In the genomic region with DNA sequence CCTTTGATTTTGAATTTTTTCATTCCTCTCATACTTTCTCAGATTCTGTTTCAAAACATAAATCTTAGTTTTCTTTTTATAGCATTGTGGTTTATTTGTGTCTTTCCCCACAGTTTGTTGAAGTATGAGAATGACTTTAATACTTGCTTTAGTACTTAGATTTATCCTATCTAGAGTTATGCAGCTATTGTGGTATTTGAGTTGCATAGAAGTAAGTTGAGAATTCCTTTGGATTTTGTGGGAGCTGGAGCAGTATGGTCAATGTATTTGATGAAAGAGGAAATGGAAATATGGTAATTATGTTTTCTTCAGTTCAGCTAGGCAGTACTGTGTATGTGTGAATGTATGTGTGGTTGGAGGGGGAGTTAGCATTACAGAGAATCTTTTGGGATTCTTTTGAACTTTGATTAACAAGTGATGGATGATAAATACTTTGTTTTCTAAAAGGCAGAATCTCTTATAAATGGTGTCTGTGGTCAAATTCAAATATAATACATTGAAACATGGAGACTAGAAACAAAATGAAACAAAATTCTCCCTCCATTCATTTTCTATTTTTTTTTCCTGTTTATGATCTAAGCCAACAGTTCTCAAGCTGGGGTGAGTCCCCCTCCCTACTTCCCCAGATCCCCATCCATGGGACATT, we compare ENCODE assay signal across 19 cellular contexts. TPM values are rescaled to one million over a fixed set of nuclear protein-coding genes. Genes with fewer than 3 reads are reported as not detected.
DNase-seq lines count a peak whose midpoint lies in the region; ATAC-seq and TF ChIP-seq lines count a peak whose summit lies in the region.
"Had no signal": no experiment of that assay in that cellular context is flagged by ENCODE, and none has a peak within 500 bp of the region (broad histone marks: within the 10 kb centered on the region; RNA-seq: fewer than 3 reads in every experiment).

No MANE protein-coding gene starts in this region.

- H3K9ac ChIP-seq in GM23248 (0 out of 2 replicates have a peak overlapping the region, but pooled peaks have one; percentile 88), neural progenitor cell (no peak overlapping the region)

- TF ChIP-seq CTCF in brain (conservative IDR thresholded peaks at IDR 0.05) (no peak), neural progenitor cell (IDR thresholded peaks at IDR 0.05) (no peak)

- in situ Hi-C loops in GM23248 (cut with MboI), result no loop called here

- H3K79me2 ChIP-seq in GM23248 (ENCODE audit: insufficient read depth) (peaks cover 81% of the 10 kb centered on the region), neural progenitor cell (ENCODE audit: low read depth) (peaks cover 87% of the 10 kb centered on the region)

- H3K4me3 ChIP-seq in GM23248, result peak overlapping the region; percentile 85
- H3K4me3 ChIP-seq in neural progenitor cell, result no peak overlapping the region
- H3K4me3 ChIP-seq: tibial artery had no signal

- H3K27me3 ChIP-seq in GM23248 (replicated peaks; ENCODE audit: insufficient read depth), result no peaks in the 10 kb centered on the region
- no peaks in the 10 kb centered on the region for H3K27me3 ChIP-seq in neural progenitor cell
- H3K27me3 ChIP-seq: tibial artery had no signal

- H3K27me3 Mint-ChIP-seq in activated T-cell treated with anti-CD3 and anti-CD28 coated beads, Interleukin-2, amount 50 U/mL, for 24 hours, result peaks cover 12% of the 10 kb centered on the region
- H3K27me3 Mint-ChIP-seq in brain, result peaks cover 17% of the 10 kb centered on the region
- H3K27me3 Mint-ChIP-seq in neural progenitor cell (ENCODE audit: insufficient read depth, low read depth), result no peaks in the 10 kb centered on the region

- no peak for ATAC-seq in GM21786 (IDR thresholded peaks at IDR 0.05; ENCODE audit: unreplicated experiment)
- ATAC-seq: activated CD8-positive, alpha-beta T cell treated with anti-CD3 and anti-CD28 coated beads for 36 hours; lower lobe of right lung; sciatic nerve had no signal

- H4K20me1 ChIP-seq in GM23248 (ENCODE audit: insufficient read depth) (peaks cover 41% of the 10 kb centered on the region), neural progenitor cell (ENCODE audit: low read depth) (peaks cover 16% of the 10 kb centered on the region)

- no peaks in the 10 kb centered on the region for H3K9me3 ChIP-seq in GM23248 (ENCODE audit: low read depth)
- no peaks in the 10 kb centered on the region for H3K9me3 ChIP-seq in neural progenitor cell (ENCODE audit: low read depth)
- H3K9me3 ChIP-seq: lower lobe of right lung, tibial artery had no signal

- H3K36me3 Mint-ChIP-seq in activated T-cell treated with anti-CD3 and anti-CD28 coated beads, Interleukin-2, amount 50 U/mL, for 24 hours (ENCODE audit: low read depth), result peaks cover 13% of the 10 kb centered on the region
- H3K36me3 Mint-ChIP-seq in brain (peaks cover 27% of the 10 kb centered on the region), neural progenitor cell (peaks cover 13% of the 10 kb centered on the region)

- H3K9me3 Mint-ChIP-seq in activated T-cell treated with anti-CD3 and anti-CD28 coated beads, Interleukin-2, amount 50 U/mL, for 24 hours, result no peaks in the 10 kb centered on the region
- H3K9me3 Mint-ChIP-seq in brain (peaks cover 0 to 4% (median 0%) of the 10 kb centered on the region in 5 experiments), neural progenitor cell (peaks cover 12% of the 10 kb centered on the region)
- H3K9me3 Mint-ChIP-seq: activated CD8-positive, alpha-beta T cell treated with anti-CD3 and anti-CD28 coated beads for 36 hours had no signal

- H3K36me3 ChIP-seq in GM23248 (ENCODE audit: low read depth), result no peaks in the 10 kb centered on the region
- H3K36me3 ChIP-seq in neural progenitor cell, result no peaks in the 10 kb centered on the region
- H3K36me3 ChIP-seq: lower lobe of right lung, tibial artery had no signal

- no peak overlapping the region for H3K27ac Mint-ChIP-seq in activated T-cell treated with anti-CD3 and anti-CD28 coated beads, Interleukin-2, amount 50 U/mL, for 24 hours
- H3K27ac Mint-ChIP-seq in brain (peak overlapping the region in 4 of 5 experiments; percentile 96 to 98 (median 97)), neural progenitor cell (no peak overlapping the region)
- H3K27ac Mint-ChIP-seq: activated CD8-positive, alpha-beta T cell treated with anti-CD3 and anti-CD28 coated beads for 36 hours; IgD-negative memory B cell had no signal

- no peak overlapping the region for H3K27ac ChIP-seq in GM23248
- no peak overlapping the region for H3K27ac ChIP-seq in neural progenitor cell
- H3K27ac ChIP-seq: lower lobe of right lung, tibial artery had no signal

- H3K4me2 ChIP-seq in GM23248 (ENCODE audit: unreplicated experiment) (peak overlapping the region; percentile 92), neural progenitor cell (no peak overlapping the region)

- H2AFZ ChIP-seq in GM23248, result no peak overlapping the region
- no peak overlapping the region for H2AFZ ChIP-seq in neural progenitor cell (replicated peaks)

- H3F3A ChIP-seq in GM23248 (ENCODE audit: insufficient read depth) (peaks cover 27% of the 10 kb centered on the region), neural progenitor cell (ENCODE audit: low read depth) (peaks cover 19% of the 10 kb centered on the region)

- H3K4me1 ChIP-seq in GM23248 (ENCODE audit: insufficient read depth) (peaks cover 24% of the 10 kb centered on the region), neural progenitor cell (peaks cover 26% of the 10 kb centered on the region)

- no peaks in the 10 kb centered on the region for H3K9me2 ChIP-seq in GM23248 (ENCODE audit: insufficient read depth)

- DNase-seq in activated T-cell treated with anti-CD3 and anti-CD28 coated beads, Interleukin-2, amount 50 U/mL, for 24 hours, result no peak
- DNase-seq in activated T-cell treated with anti-CD3 and anti-CD28 coated beads for 4 hours (no peak), GM23248 (no peak), neural progenitor cell (ENCODE audit: low spot score) (no peak), kidney glomerular epithelial cell (lab: John Stamatoyannopoulos, UW) (no peak), cerebellum (ENCODE audit: low spot score) (no peak)
- DNase-seq: activated CD8-positive, alpha-beta T cell treated with anti-CD3 and anti-CD28 coated beads for 36 hours; activated naive CD4-positive, alpha-beta T cell treated with anti-CD3 and anti-CD28 coated beads, Interleukin-2, amount 50 U/mL, for 16 hours; COR-L47; GDM1; lower lobe of right lung; MV-4-11; NCI-H2081 treated with DMSO at 0.1 percent for 48 hours; tibial artery had no signal

- peak overlapping the region; percentile 5 for H3K4me3 Mint-ChIP-seq in activated T-cell treated with anti-CD3 and anti-CD28 coated beads, Interleukin-2, amount 50 U/mL, for 24 hours
- peak overlapping the region; percentile 91 to 97 (median 96) for H3K4me3 Mint-ChIP-seq in brain
- H3K4me3 Mint-ChIP-seq in neural progenitor cell, result peak overlapping the region; percentile 23
- H3K4me3 Mint-ChIP-seq: activated CD8-positive, alpha-beta T cell treated with anti-CD3 and anti-CD28 coated beads for 36 hours; central memory CD8-positive, alpha-beta T cell had no signal

- H3K4me1 Mint-ChIP-seq in activated T-cell treated with anti-CD3 and anti-CD28 coated beads, Interleukin-2, amount 50 U/mL, for 24 hours (ENCODE audit: low read depth), result peaks cover 66% of the 10 kb centered on the region
- H3K4me1 Mint-ChIP-seq in brain (peaks cover 63% of the 10 kb centered on the region), neural progenitor cell (peaks cover 14% of the 10 kb centered on the region)

RNA-seq across cellular contexts. Expression of a gene that starts 3.0 kb away (rescaled TPM):
- 17.5 and 24.0 TPM in 2 replicates for total RNA-seq in GM23248 (2014; rRNA removed; shearing (Covaris generic))
- polyA plus RNA-seq in GM23248 (2016; fragmentation: Nextera tagmentation; extraction: Ambion mirVana) (32.0 and 33.1 TPM in 2 replicates), brain (ENCODE audit: insufficient read depth, low read depth, low replicate concordance) (3.5 TPM)
- total RNA-seq in neural progenitor cell (ENCODE audit: low replicate concordance) (13.3 and 22.7 TPM in 2 replicates), cerebellum (70.9 TPM)

Comparison
In these comparisons a context has a peak if more than half of its experiments do, and no peak if none do; other contexts are left out.
1. H3K27ac Mint-ChIP-seq: peak in brain (4 of 5); none in activated T-cell treated with anti-CD3 and anti-CD28 coated beads, Interleukin-2, amount 50 U/mL, for 24 hours (single experiment) and neural progenitor cell (single experiment).
2. H3K4me3 Mint-ChIP-seq: peak in every context shown above with its lines; median percentile 96 in brain; 23 in neural progenitor cell; 5 in activated T-cell treated with anti-CD3 and anti-CD28 coated beads, Interleukin-2, amount 50 U/mL, for 24 hours.